8 cellular contexts compared by ENCODE assay signal in the genomic region with DNA sequence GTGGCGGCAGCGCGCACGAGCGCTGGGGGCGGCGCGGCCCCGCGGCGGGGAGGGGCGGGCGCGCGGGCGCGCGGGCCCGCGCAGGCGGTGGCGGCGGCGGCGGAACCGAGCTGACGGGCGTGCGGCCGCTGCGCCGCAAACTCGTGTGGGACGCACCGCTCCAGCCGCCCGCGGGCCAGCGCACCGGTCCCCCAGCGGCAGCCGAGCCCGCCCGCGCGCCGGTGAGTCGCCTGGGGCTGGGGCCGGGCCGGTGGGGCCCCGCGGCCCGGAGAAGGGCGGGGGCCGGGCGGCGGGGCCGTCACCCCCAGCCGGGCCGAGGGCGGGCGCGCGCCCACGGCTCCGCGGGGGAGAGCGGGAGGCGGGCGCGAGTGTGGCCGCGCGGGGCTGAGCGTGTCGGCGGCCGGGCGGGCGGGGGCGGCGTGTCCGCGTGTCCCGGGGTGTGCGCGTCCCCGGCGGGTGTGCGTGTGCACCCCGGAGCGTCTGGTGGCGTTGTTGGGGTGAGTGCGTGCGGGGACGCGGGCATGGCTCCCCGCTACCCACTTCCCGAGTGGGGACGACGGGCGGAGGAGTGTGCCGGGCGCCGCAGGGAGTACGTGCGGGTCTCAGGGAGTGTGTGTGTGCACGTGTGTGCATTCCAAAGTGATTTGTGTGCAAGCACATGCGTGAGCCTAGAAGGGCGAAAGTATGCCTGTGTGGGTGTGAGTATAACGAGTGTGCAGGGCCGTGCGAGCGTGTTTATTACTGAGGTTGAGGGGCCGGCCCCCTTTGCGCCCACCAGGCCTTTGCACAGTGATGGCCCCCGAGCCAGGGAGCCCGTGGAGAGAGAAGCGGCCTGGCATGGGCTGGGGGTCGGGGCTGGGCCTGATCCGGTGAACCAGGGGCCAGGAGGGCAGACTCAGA. TPM values are rescaled to one million over a fixed set of nuclear protein-coding genes. Genes with fewer than 3 reads are reported as not detected.
DNase-seq lines count a peak whose midpoint lies in the region; ATAC-seq and TF ChIP-seq lines count a peak whose summit lies in the region.

A gene (plus strand): TSS at position 85 of the 900 bp plus-strand sequence. CDS start 44,016 bp downstream, outside the sequence.

- H3K9me3 Mint-ChIP-seq in glutamatergic neuron (ENCODE audit: unreplicated experiment), result peaks cover 13% of the 10 kb centered on the region
- no peaks in the 10 kb centered on the region for H3K9me3 Mint-ChIP-seq in osteocyte (ENCODE audit: unreplicated experiment)

- H3K27ac Mint-ChIP-seq in glutamatergic neuron (ENCODE audit: unreplicated experiment), result peak within 1 kb of the TSS; percentile 66
- peak within 1 kb of the TSS; percentile 99 for H3K27ac Mint-ChIP-seq in osteocyte (ENCODE audit: unreplicated experiment)

- H3K4me3 ChIP-seq in NB4 (ENCODE audit: low read depth, low read length), result peak within 1 kb of the TSS; percentile 88

- peaks cover 12% of the 10 kb centered on the region for H3K4me1 Mint-ChIP-seq in glutamatergic neuron (ENCODE audit: low read depth, unreplicated experiment)
- peaks cover 57% of the 10 kb centered on the region for H3K4me1 Mint-ChIP-seq in osteocyte (ENCODE audit: unreplicated experiment)

- H3K4me3 Mint-ChIP-seq in glutamatergic neuron (ENCODE audit: unreplicated experiment) (peak within 1 kb of the TSS; percentile 92), osteocyte (ENCODE audit: unreplicated experiment) (peak within 1 kb of the TSS; percentile 94)

- peaks cover 7% of the 10 kb centered on the region for H3K27me3 Mint-ChIP-seq in glutamatergic neuron (ENCODE audit: unreplicated experiment)
- no peaks in the 10 kb centered on the region for H3K27me3 Mint-ChIP-seq in osteocyte (ENCODE audit: unreplicated experiment)

- TF ChIP-seq POLR2A in NB4 (IDR thresholded peaks at IDR 0.05; ENCODE audit: extremely low read depth, insufficient read length), result no peak

- no peaks in the 10 kb centered on the region for H3K36me3 Mint-ChIP-seq in glutamatergic neuron (ENCODE audit: unreplicated experiment)
- H3K36me3 Mint-ChIP-seq in osteocyte (ENCODE audit: unreplicated experiment), result peaks cover 5% of the 10 kb centered on the region

- peak; percentile 77 for DNase-seq in GM13977 (ENCODE audit: low spot score)
- DNase-seq in NB4 (ENCODE audit: low read depth), result peak; percentile 58
- DNase-seq in activated gamma-delta T cell treated with anti-CD3 and anti-CD28 coated beads, Interleukin-2, amount 50 U/mL, for 16 hours (ENCODE audit: low read depth), result peak; percentile 9
- DNase-seq in glutamatergic neuron, result no peak
- DNase-seq in osteocyte (ENCODE audit: extremely low spot score, unreplicated experiment), result no peak
- DNase-seq in dedifferentiated amniotic fluid mesenchymal stem cell (ENCODE audit: extremely low spot score), result no peak
- no peak for DNase-seq in MV-4-11 (lab: John Stamatoyannopoulos, UW)

- TF ChIP-seq CTCF in GM13977 (IDR thresholded peaks at IDR 0.05; ENCODE audit: extremely low read depth, insufficient read depth, missing control alignments), result no peak
- no peak for TF ChIP-seq CTCF in NB4 (IDR thresholded peaks at IDR 0.05; ENCODE audit: low read depth, low read length)
- TF ChIP-seq CTCF in glutamatergic neuron (IDR thresholded peaks at IDR 0.05; ENCODE audit: partially characterized antibody, unreplicated experiment), result no peak
- no peak for TF ChIP-seq CTCF in osteocyte (IDR thresholded peaks at IDR 0.05)

- no peak for ATAC-seq in HG03520 (IDR thresholded peaks at IDR 0.05; ENCODE audit: unreplicated experiment)

- in situ Hi-C loops in GM13977 (cut with MboI; ENCODE audit: low pct_unique_long_range_greater_than_20kb, low sequenced_read_pairs, unreplicated experiment), result no loop called here

RNA-seq across cellular contexts. Expression of the gene that starts here (rescaled TPM):
- total RNA-seq in glutamatergic neuron (ENCODE audit: unreplicated experiment) (5.4 TPM), osteocyte (111 and 115 TPM in 2 replicates)

Comparison
In these comparisons a context has a peak if more than half of its experiments do, and no peak if none do; other contexts are left out.
1. RNA of the gene that starts here (total RNA-seq): 111 to 115 TPM in osteocyte; 5.4 TPM in glutamatergic neuron (single experiment); every median in the first group is over 10 times any median in the second.
2. DNase-seq: peak in GM13977 (single experiment), NB4 (single experiment) and activated gamma-delta T cell treated with anti-CD3 and anti-CD28 coated beads, Interleukin-2, amount 50 U/mL, for 16 hours (single experiment); none in glutamatergic neuron (single experiment), osteocyte (single experiment), dedifferentiated amniotic fluid mesenchymal stem cell (single experiment) and MV-4-11 (single experiment).